37 cellular contexts compared by ENCODE assay signal in genomic region chr12:5776091-5776490, GRCh38.
DNase-seq lines count a peak whose midpoint lies in the region; FAIRE-seq and TF ChIP-seq lines count a peak whose summit lies in the region.
"Had no signal": no experiment of that assay in that cellular context is flagged by ENCODE, and none has a peak within 500 bp of the region (broad histone marks: within the 10 kb centered on the region; RNA-seq: fewer than 3 reads in every experiment).

No MANE protein-coding gene starts in this region.

- H3K27ac Mint-ChIP-seq in osteocyte (ENCODE audit: unreplicated experiment): no peak overlapping the region
- H3K27ac Mint-ChIP-seq: B cell; CD14-positive monocyte; CD4-positive, alpha-beta memory T cell; CD4-positive, alpha-beta T cell; CD4-positive, CD25-positive, alpha-beta regulatory T cell; CD8-positive, alpha-beta memory T cell; CD8-positive, alpha-beta T cell had no signal

- intact Hi-C loops in esophagus muscularis mucosa (cut with DNase I): no loop called here

- peaks cover 0 to 2% (median 0%) of the 10 kb centered on the region in 4 donors for H3K36me3 ChIP-seq in esophagus muscularis mucosa
- H3K36me3 ChIP-seq: BE2C; BLaER1; BLaER1 treated with 17β-estradiol and CSF1 and Interleukin-3, amounts not matched to agents 10 nM and 100 nM had no signal

- no peaks in the 10 kb centered on the region for H3K4me1 Mint-ChIP-seq in osteocyte (ENCODE audit: unreplicated experiment)
- H3K4me1 Mint-ChIP-seq: B cell; CD14-positive monocyte; CD4-positive, alpha-beta memory T cell; CD4-positive, CD25-positive, alpha-beta regulatory T cell; CD8-positive, alpha-beta memory T cell had no signal

- no peak overlapping the region for H3K4me3 ChIP-seq in esophagus muscularis mucosa
- H3K4me3 ChIP-seq: A549; BLaER1; BLaER1 treated with 17β-estradiol and CSF1 and Interleukin-3, amounts not matched to agents 10 nM and 100 nM had no signal

- TF ChIP-seq CTCF in esophagus muscularis mucosa (IDR thresholded peaks at IDR 0.05) (no peak), osteocyte (IDR thresholded peaks at IDR 0.05) (no peak)

- DNase-seq in HTR-8/SVneo (ENCODE audit: insufficient read length, low spot score) (no peak), esophagus muscularis mucosa (ENCODE audit: extremely low spot score) (peak; percentile 72), iPS-NIHi7 (ENCODE audit: extremely low spot score) (peak; percentile 1), osteocyte (ENCODE audit: extremely low spot score, unreplicated experiment) (peak; percentile 11), glomerular visceral epithelial cell (ENCODE audit: extremely low spot score) (no peak), Ammon's horn (ENCODE audit: low spot score) (no peak), globus pallidus (ENCODE audit: low spot score) (no peak)
- no peak for DNase-seq in activated CD4-positive, alpha-beta T cell treated with anti-CD3 and anti-CD28 coated beads, Interleukin-2, amount 50 U/mL, for 48 hours
- DNase-seq: 8988T; ACHN; AML-193; BE2C; C1 segment of cervical spinal cord; Caco-2; Calu3; CD4-positive, alpha-beta memory T cell; CD4-positive, alpha-beta T cell; CD4-positive, CD25-positive, alpha-beta regulatory T cell; CD8-positive, alpha-beta memory T cell; CD8-positive, alpha-beta T cell; COR-L47; DMS 273 treated with DMSO at 0.1 percent for 48 hours; DMS153; DMS53; DMS79; DMS79 treated with DMSO at 0.1 percent for 48 hours; DND-41; EL had no signal

- H3K27ac ChIP-seq in esophagus muscularis mucosa (replicated peaks in 1 of 4): no peak overlapping the region
- H3K27ac ChIP-seq: 22Rv1; A549; BLaER1; BLaER1 treated with 17β-estradiol and CSF1 and Interleukin-3, amounts not matched to agents 10 nM and 100 nM; C4-2B had no signal

- no peak for TF ChIP-seq EP300 in esophagus muscularis mucosa (IDR thresholded peaks at IDR 0.05)

- peaks cover 0 to 5% (median 0%) of the 10 kb centered on the region in 4 donors for H3K27me3 ChIP-seq in esophagus muscularis mucosa
- H3K27me3 ChIP-seq: BLaER1; BLaER1 treated with 17β-estradiol and CSF1 and Interleukin-3, amounts not matched to agents 10 nM and 100 nM had no signal

- H3K9me3 Mint-ChIP-seq in osteocyte (ENCODE audit: unreplicated experiment): no peaks in the 10 kb centered on the region
- H3K9me3 Mint-ChIP-seq: CD14-positive monocyte; CD4-positive, alpha-beta memory T cell; CD4-positive, alpha-beta T cell; CD8-positive, alpha-beta T cell had no signal

- peaks cover 15% of the 10 kb centered on the region for H3K27me3 Mint-ChIP-seq in osteocyte (ENCODE audit: unreplicated experiment)

- no peak for TF ChIP-seq POLR2A in esophagus muscularis mucosa (IDR thresholded peaks at IDR 0.05; ENCODE audit: low read depth)

- 96% methylated on average over 4 of the region's 4 CpGs for WGBS in esophagus muscularis mucosa

- H3K4me3 Mint-ChIP-seq in osteocyte (ENCODE audit: unreplicated experiment): no peak overlapping the region
- H3K4me3 Mint-ChIP-seq: B cell; CD14-positive monocyte; CD4-positive, alpha-beta memory T cell; CD4-positive, alpha-beta T cell; CD4-positive, CD25-positive, alpha-beta regulatory T cell; CD8-positive, alpha-beta memory T cell; CD8-positive, alpha-beta T cell had no signal

- H3K4me1 ChIP-seq in esophagus muscularis mucosa: no peaks in the 10 kb centered on the region
- H3K4me1 ChIP-seq: A549; BE2C; BLaER1; BLaER1 treated with 17β-estradiol and CSF1 and Interleukin-3, amounts not matched to agents 10 nM and 100 nM; Caco-2 had no signal

- FAIRE-seq in HTR-8/SVneo (lab: Jason Lieb, UNC): peak; percentile 23
- FAIRE-seq: A204.1, A549, D721Med had no signal

- H3K36me3 Mint-ChIP-seq in osteocyte (ENCODE audit: unreplicated experiment): no peaks in the 10 kb centered on the region
- H3K36me3 Mint-ChIP-seq: CD14-positive monocyte; CD4-positive, alpha-beta memory T cell; CD4-positive, CD25-positive, alpha-beta regulatory T cell; CD8-positive, alpha-beta memory T cell; CD8-positive, alpha-beta T cell had no signal

- H3K9me3 ChIP-seq in esophagus muscularis mucosa: no peaks in the 10 kb centered on the region
- H3K9me3 ChIP-seq: A549; BE2C; BLaER1; BLaER1 treated with 17β-estradiol and CSF1 and Interleukin-3, amounts not matched to agents 10 nM and 100 nM; Caco-2 had no signal

Comparison
In these comparisons a context has a peak if more than half of its experiments do, and no peak if none do; other contexts are left out.
1. DNase-seq: peak in esophagus muscularis mucosa (single experiment), iPS-NIHi7 (single experiment) and osteocyte (single experiment); none in HTR-8/SVneo (single experiment), glomerular visceral epithelial cell (single experiment), Ammon's horn (single experiment), activated CD4-positive, alpha-beta T cell treated with anti-CD3 and anti-CD28 coated beads, Interleukin-2, amount 50 U/mL, for 48 hours (0 of 2) and globus pallidus (single experiment).